In the genomic region with DNA sequence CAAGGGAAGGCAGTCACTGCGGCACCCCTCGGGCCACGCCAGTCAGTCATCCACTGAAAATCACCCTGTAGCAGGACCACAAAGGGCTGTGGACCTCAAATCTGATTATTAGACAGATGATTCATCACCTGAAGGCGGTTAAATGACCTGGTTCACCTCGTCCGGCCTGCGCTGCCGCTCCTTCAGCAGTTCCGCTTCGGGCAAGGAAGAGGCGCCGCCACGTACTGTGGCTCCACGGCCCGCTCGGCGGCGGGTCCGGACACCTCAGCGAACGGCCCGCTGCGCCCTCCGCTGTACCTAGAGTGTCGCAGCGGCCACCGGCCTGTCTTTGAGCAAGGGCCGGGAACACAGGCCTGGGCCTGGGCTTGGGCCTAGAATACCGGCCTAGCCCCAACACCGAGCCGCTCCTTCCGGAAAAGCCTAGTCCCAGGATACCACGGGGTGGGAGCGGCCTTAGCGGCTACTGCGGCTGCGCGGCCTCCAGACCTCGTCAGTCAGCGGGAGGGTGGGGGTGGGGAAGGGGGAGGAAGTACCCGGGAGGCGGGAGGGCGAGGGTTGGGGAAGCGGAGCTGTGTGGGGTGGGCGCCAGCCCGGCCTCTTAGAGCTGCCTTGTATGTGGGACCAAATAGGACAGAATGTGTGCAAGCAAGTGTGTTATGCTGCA, we compare ENCODE assay signal across 8 cellular contexts. TPM values are rescaled to one million over a fixed set of nuclear protein-coding genes. Genes with fewer than 3 reads are reported as not detected.
DNase-seq lines count a peak whose midpoint lies in the region; ATAC-seq and TF ChIP-seq lines count a peak whose summit lies in the region.

Gene KLHL9 (minus strand): TSS at position 436 of the 664 bp plus-strand sequence. CDS start 545 bp downstream, outside the sequence.

- peaks cover 2% of the 10 kb centered on the region for H3K9me3 Mint-ChIP-seq in activated CD4-positive, alpha-beta T cell treated with anti-CD3 and anti-CD28 coated beads, Interleukin-2, amount 10 ng/mL, durations not matched to agents 7 days and 5 days
- H3K9me3 Mint-ChIP-seq in dendritic cell treated with granulocyte-macrophage colony-stimulating factor and Interleukin-4, amounts not matched to agents 40 ng/mL and 50 ng/mL, for 4 days = no peaks in the 10 kb centered on the region

- H3K4me3 ChIP-seq in AG04449 (ENCODE audit: low read depth, low read length) (peak within 1 kb of the TSS; percentile 81), left lung (peak within 1 kb of the TSS; percentile 85 to 87)

- H3K27ac Mint-ChIP-seq in activated CD4-positive, alpha-beta T cell treated with anti-CD3 and anti-CD28 coated beads, Interleukin-2, amount 10 ng/mL, durations not matched to agents 7 days and 5 days = peak within 1 kb of the TSS; percentile 96
- H3K27ac Mint-ChIP-seq in dendritic cell treated with granulocyte-macrophage colony-stimulating factor and Interleukin-4, amounts not matched to agents 40 ng/mL and 50 ng/mL, for 4 days = peak within 1 kb of the TSS; percentile 92

- H3K27ac ChIP-seq in left lung = peak within 1 kb of the TSS; percentile 96 to 97

- intact Hi-C loops in dendritic cell treated with granulocyte-macrophage colony-stimulating factor and Interleukin-4, amounts not matched to agents 40 ng/mL and 50 ng/mL, for 4 days (cut with micrococcal nuclease) = no loop called here
- intact Hi-C loops in left lung (cut with DNase I) = no loop called here

- H3K4me3 Mint-ChIP-seq in activated CD4-positive, alpha-beta T cell treated with anti-CD3 and anti-CD28 coated beads, Interleukin-2, amount 10 ng/mL, durations not matched to agents 7 days and 5 days = peak within 1 kb of the TSS; percentile 91
- H3K4me3 Mint-ChIP-seq in dendritic cell treated with granulocyte-macrophage colony-stimulating factor and Interleukin-4, amounts not matched to agents 40 ng/mL and 50 ng/mL, for 4 days = peak within 1 kb of the TSS; percentile 77

- peaks cover 48% of the 10 kb centered on the region for H3K4me1 Mint-ChIP-seq in activated CD4-positive, alpha-beta T cell treated with anti-CD3 and anti-CD28 coated beads, Interleukin-2, amount 10 ng/mL, durations not matched to agents 7 days and 5 days
- H3K4me1 Mint-ChIP-seq in dendritic cell treated with granulocyte-macrophage colony-stimulating factor and Interleukin-4, amounts not matched to agents 40 ng/mL and 50 ng/mL, for 4 days (ENCODE audit: low read depth) = peaks cover 24% of the 10 kb centered on the region

- no peaks in the 10 kb centered on the region for H3K27me3 ChIP-seq in left lung

- peaks cover 0 to 4% of the 10 kb centered on the region in 2 donors for H3K36me3 ChIP-seq in left lung

- no peaks in the 10 kb centered on the region for H3K9me3 ChIP-seq in left lung

- CTCF ChIA-PET in AG04449 (lab: Yijun Ruan, JAX) = interaction anchor here (0.7 to 3.3 kb wide), 8 partner anchors 9 to 448 kb away, joined by 3 to 17 read pairs (median 4); no protein-coding TSS in a partner anchor
- CTCF ChIA-PET in activated CD4-positive, alpha-beta T cell treated with anti-CD3 and anti-CD28 coated beads, Interleukin-2, amount 10 ng/mL, durations not matched to agents 7 days and 5 days (lab: Charles Lee) = interaction anchor here (0.8 to 2.0 kb wide), 5 partner anchors 9 to 224 kb away, joined by 3 to 10 read pairs (median 5); no protein-coding TSS in a partner anchor

- POLR2A ChIA-PET in AG04449 (lab: Yijun Ruan, JAX) = interaction anchor here (1.0 kb wide), 2 partner anchors 60 to 61 kb away, joined by 3 to 4 read pairs; no protein-coding TSS in a partner anchor
- POLR2A ChIA-PET in activated CD4-positive, alpha-beta T cell treated with anti-CD3 and anti-CD28 coated beads, Interleukin-2, amount 10 ng/mL, durations not matched to agents 7 days and 5 days (lab: Charles Lee) = no interaction called here

- TF ChIP-seq CTCF in AG04449 (IDR thresholded peaks at IDR 0.05; ENCODE audit: insufficient read depth, low read length, missing control alignments) (no peak), left lung (IDR thresholded peaks at IDR 0.05) (no peak)

- ATAC-seq in GM18873 (IDR thresholded peaks at IDR 0.05; ENCODE audit: low FRiP score, unreplicated experiment) = peak; percentile 85
- ATAC-seq in HG03139 (IDR thresholded peaks at IDR 0.05; ENCODE audit: unreplicated experiment) = peak; percentile 78
- ATAC-seq in left lung = peak; percentile 100

- peaks cover 12% of the 10 kb centered on the region for H3K27me3 Mint-ChIP-seq in activated CD4-positive, alpha-beta T cell treated with anti-CD3 and anti-CD28 coated beads, Interleukin-2, amount 10 ng/mL, durations not matched to agents 7 days and 5 days
- H3K27me3 Mint-ChIP-seq in dendritic cell treated with granulocyte-macrophage colony-stimulating factor and Interleukin-4, amounts not matched to agents 40 ng/mL and 50 ng/mL, for 4 days = peaks cover 7% of the 10 kb centered on the region

- H3K36me3 Mint-ChIP-seq in activated CD4-positive, alpha-beta T cell treated with anti-CD3 and anti-CD28 coated beads, Interleukin-2, amount 10 ng/mL, durations not matched to agents 7 days and 5 days (ENCODE audit: low read depth) = peaks cover 36% of the 10 kb centered on the region
- peaks cover 28% of the 10 kb centered on the region for H3K36me3 Mint-ChIP-seq in dendritic cell treated with granulocyte-macrophage colony-stimulating factor and Interleukin-4, amounts not matched to agents 40 ng/mL and 50 ng/mL, for 4 days (ENCODE audit: low read depth)

- peaks cover 27 to 43% of the 10 kb centered on the region in 2 donors for H3K4me1 ChIP-seq in left lung

- peak; percentile 52 for DNase-seq in AG04449 (ENCODE audit: low read depth, low spot score)
- DNase-seq in NCI-H226 = peak; percentile 62
- peak; percentile 87 for DNase-seq in activated CD4-positive, alpha-beta T cell treated with anti-CD3 and anti-CD28 coated beads, Interleukin-2, amount 10 ng/mL, durations not matched to agents 7 days and 5 days
- DNase-seq in left lung = peak; percentile 94 to 96
- peak; percentile 79 for DNase-seq in stimulated activated CD4-positive, alpha-beta T cell treated with anti-CD3 and anti-CD28 coated beads, Interleukin-2, amount 100 ng/mL, for 4 hours (ENCODE audit: low read depth)

RNA-seq across cellular contexts. Expression of gene KLHL9, which starts in this region (rescaled TPM):
- total RNA-seq in activated CD4-positive, alpha-beta T cell treated with anti-CD3 and anti-CD28 coated beads, Interleukin-2, amount 10 ng/mL, durations not matched to agents 7 days and 5 days = 10 to 100 TPM; 20.9 to 21.8 TPM
- total RNA-seq in left lung = 10 to 100 TPM; 21.6 to 23.4 TPM

Comparison
In these comparisons a context has a peak if more than half of its experiments do, and no peak if none do; other contexts are left out.
1. Peak in every context shown above with its lines: DNase-seq, ATAC-seq, H3K4me3 ChIP-seq and H3K27ac ChIP-seq.